In genomic region chr11:130002846-130003716, GRCh38 we compare ENCODE assay signal across 1 cellular context.
TF ChIP-seq lines count a peak whose summit lies in the region.

No MANE protein-coding gene starts in this region.

TF ChIP-seq in HepG2, 621 proteins besides CTCF, POLR2A, EP300 and RAD21 (continued from another document and continues in another):
- TF ChIP-seq, protein P1, sequence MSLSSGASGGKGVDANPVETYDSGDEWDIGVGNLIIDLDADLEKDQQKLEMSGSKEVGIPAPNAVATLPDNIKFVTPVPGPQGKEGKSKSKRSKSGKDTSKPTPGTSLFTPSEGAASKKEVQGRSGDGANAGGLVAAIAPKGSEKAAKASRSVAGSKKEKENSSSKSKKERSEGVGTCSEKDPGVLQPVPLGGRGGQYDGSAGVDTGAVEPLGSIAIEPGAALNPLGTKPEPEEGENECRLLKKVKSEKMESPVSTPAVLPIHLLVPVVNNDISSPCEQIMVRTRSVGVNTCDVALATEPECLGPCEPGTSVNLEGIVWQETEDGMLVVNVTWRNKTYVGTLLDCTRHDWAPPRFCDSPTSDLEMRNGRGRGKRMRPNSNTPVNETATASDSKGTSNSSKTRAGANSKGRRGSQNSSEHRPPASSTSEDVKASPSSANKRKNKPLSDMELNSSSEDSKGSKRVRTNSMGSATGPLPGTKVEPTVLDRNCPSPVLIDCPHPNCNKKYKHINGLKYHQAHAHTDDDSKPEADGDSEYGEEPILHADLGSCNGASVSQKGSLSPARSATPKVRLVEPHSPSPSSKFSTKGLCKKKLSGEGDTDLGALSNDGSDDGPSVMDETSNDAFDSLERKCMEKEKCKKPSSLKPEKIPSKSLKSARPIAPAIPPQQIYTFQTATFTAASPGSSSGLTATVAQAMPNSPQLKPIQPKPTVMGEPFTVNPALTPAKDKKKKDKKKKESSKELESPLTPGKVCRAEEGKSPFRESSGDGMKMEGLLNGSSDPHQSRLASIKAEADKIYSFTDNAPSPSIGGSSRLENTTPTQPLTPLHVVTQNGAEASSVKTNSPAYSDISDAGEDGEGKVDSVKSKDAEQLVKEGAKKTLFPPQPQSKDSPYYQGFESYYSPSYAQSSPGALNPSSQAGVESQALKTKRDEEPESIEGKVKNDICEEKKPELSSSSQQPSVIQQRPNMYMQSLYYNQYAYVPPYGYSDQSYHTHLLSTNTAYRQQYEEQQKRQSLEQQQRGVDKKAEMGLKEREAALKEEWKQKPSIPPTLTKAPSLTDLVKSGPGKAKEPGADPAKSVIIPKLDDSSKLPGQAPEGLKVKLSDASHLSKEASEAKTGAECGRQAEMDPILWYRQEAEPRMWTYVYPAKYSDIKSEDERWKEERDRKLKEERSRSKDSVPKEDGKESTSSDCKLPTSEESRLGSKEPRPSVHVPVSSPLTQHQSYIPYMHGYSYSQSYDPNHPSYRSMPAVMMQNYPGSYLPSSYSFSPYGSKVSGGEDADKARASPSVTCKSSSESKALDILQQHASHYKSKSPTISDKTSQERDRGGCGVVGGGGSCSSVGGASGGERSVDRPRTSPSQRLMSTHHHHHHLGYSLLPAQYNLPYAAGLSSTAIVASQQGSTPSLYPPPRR (CRISPR knock-in tag; IDR thresholded peaks at IDR 0.05; ENCODE audit: borderline replicate concordance): no peak
- TF ChIP-seq JUNB (CRISPR knock-in tag; IDR thresholded peaks at IDR 0.05; ENCODE audit: borderline replicate concordance) (no peak), RCOR2 (CRISPR knock-in tag; IDR thresholded peaks at IDR 0.05) (no peak), PATZ1 (CRISPR knock-in tag; IDR thresholded peaks at IDR 0.05) (peak; percentile 83), CHD4 (IDR thresholded peaks at IDR 0.05; ENCODE audit: borderline replicate concordance, low read length) (no peak), ZNF841 (CRISPR knock-in tag; IDR thresholded peaks at IDR 0.05; ENCODE audit: borderline replicate concordance) (peak; percentile 42; the same call in 1 of the 2 replicates), SUZ12 (IDR thresholded peaks at IDR 0.05; ENCODE audit: low read depth, low read length) (no peak), FLYWCH1 (CRISPR knock-in tag; IDR thresholded peaks at IDR 0.05) (no peak), SALL1 (CRISPR knock-in tag; IDR thresholded peaks at IDR 0.05) (peak; percentile 75), CHCHD3 (CRISPR knock-in tag; IDR thresholded peaks at IDR 0.05) (no peak), ZNF350 (CRISPR knock-in tag; IDR thresholded peaks at IDR 0.05; ENCODE audit: borderline replicate concordance, low read depth) (peak; percentile 15; the same call in 1 of the 2 replicates), ATF5 (CRISPR knock-in tag; IDR thresholded peaks at IDR 0.05; ENCODE audit: low read depth) (no peak), MATR3 (CRISPR knock-in tag; IDR thresholded peaks at IDR 0.05) (no peak), TFDP1 (CRISPR knock-in tag; IDR thresholded peaks at IDR 0.05; ENCODE audit: borderline replicate concordance) (peak; percentile 92), MAX (IDR thresholded peaks at IDR 0.05) (peak; percentile 98), RFX3 (CRISPR knock-in tag; IDR thresholded peaks at IDR 0.05) (no peak), ZBTB20 (CRISPR knock-in tag; IDR thresholded peaks at IDR 0.05; ENCODE audit: borderline replicate concordance, low read depth) (no peak), SRSF9 (IDR thresholded peaks at IDR 0.05; ENCODE audit: borderline replicate concordance, insufficient read depth, low read depth, low read length, poor library complexity, severe bottlenecking) (no peak), NFAT5 (CRISPR knock-in tag; IDR thresholded peaks at IDR 0.05) (peak; percentile 97)
- TF ChIP-seq, protein P2, sequence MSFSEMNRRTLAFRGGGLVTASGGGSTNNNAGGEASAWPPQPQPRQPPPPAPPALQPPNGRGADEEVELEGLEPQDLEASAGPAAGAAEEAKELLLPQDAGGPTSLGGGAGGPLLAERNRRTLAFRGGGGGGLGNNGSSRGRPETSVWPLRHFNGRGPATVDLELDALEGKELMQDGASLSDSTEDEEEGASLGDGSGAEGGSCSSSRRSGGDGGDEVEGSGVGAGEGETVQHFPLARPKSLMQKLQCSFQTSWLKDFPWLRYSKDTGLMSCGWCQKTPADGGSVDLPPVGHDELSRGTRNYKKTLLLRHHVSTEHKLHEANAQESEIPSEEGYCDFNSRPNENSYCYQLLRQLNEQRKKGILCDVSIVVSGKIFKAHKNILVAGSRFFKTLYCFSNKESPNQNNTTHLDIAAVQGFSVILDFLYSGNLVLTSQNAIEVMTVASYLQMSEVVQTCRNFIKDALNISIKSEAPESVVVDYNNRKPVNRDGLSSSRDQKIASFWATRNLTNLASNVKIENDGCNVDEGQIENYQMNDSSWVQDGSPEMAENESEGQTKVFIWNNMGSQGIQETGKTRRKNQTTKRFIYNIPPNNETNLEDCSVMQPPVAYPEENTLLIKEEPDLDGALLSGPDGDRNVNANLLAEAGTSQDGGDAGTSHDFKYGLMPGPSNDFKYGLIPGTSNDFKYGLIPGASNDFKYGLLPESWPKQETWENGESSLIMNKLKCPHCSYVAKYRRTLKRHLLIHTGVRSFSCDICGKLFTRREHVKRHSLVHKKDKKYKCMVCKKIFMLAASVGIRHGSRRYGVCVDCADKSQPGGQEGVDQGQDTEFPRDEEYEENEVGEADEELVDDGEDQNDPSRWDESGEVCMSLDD (CRISPR knock-in tag; IDR thresholded peaks at IDR 0.05; ENCODE audit: borderline replicate concordance): peak; percentile 57; the same call in 1 of the 2 replicates
- TF ChIP-seq, protein P3, sequence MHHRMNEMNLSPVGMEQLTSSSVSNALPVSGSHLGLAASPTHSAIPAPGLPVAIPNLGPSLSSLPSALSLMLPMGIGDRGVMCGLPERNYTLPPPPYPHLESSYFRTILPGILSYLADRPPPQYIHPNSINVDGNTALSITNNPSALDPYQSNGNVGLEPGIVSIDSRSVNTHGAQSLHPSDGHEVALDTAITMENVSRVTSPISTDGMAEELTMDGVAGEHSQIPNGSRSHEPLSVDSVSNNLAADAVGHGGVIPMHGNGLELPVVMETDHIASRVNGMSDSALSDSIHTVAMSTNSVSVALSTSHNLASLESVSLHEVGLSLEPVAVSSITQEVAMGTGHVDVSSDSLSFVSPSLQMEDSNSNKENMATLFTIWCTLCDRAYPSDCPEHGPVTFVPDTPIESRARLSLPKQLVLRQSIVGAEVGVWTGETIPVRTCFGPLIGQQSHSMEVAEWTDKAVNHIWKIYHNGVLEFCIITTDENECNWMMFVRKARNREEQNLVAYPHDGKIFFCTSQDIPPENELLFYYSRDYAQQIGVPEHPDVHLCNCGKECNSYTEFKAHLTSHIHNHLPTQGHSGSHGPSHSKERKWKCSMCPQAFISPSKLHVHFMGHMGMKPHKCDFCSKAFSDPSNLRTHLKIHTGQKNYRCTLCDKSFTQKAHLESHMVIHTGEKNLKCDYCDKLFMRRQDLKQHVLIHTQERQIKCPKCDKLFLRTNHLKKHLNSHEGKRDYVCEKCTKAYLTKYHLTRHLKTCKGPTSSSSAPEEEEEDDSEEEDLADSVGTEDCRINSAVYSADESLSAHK (CRISPR knock-in tag; IDR thresholded peaks at IDR 0.05; ENCODE audit: borderline replicate concordance): no peak; the same call in 1 of the 2 replicates
- TF ChIP-seq, protein P4, sequence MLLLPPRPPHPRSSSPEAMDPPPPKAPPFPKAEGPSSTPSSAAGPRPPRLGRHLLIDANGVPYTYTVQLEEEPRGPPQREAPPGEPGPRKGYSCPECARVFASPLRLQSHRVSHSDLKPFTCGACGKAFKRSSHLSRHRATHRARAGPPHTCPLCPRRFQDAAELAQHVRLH (CRISPR knock-in tag; IDR thresholded peaks at IDR 0.05; ENCODE audit: borderline replicate concordance, low read depth): peak; percentile 23; the same call in 1 of the 2 replicates
- TF ChIP-seq, protein P5, sequence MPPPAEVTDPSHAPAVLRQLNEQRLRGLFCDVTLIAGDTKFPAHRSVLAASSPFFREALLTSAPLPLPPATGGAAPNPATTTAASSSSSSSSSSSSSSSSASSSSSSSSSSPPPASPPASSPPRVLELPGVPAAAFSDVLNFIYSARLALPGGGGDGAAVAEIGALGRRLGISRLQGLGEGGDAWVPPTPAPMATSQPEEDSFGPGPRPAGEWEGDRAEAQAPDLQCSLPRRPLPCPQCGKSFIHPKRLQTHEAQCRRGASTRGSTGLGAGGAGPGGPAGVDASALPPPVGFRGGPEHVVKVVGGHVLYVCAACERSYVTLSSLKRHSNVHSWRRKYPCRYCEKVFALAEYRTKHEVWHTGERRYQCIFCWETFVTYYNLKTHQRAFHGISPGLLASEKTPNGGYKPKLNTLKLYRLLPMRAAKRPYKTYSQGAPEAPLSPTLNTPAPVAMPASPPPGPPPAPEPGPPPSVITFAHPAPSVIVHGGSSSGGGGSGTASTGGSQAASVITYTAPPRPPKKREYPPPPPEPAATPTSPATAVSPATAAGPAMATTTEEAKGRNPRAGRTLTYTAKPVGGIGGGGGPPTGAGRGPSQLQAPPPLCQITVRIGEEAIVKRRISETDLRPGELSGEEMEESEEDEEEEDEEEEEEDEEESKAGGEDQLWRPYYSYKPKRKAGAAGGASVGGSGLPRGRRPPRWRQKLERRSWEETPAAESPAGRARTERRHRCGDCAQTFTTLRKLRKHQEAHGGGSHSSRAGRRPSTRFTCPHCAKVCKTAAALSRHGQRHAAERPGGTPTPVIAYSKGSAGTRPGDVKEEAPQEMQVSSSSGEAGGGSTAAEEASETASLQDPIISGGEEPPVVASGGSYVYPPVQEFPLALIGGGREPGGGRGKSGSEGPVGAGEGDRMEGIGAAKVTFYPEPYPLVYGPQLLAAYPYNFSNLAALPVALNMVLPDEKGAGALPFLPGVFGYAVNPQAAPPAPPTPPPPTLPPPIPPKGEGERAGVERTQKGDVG (CRISPR knock-in tag; IDR thresholded peaks at IDR 0.05; ENCODE audit: borderline replicate concordance): no peak
